In the genomic region with DNA sequence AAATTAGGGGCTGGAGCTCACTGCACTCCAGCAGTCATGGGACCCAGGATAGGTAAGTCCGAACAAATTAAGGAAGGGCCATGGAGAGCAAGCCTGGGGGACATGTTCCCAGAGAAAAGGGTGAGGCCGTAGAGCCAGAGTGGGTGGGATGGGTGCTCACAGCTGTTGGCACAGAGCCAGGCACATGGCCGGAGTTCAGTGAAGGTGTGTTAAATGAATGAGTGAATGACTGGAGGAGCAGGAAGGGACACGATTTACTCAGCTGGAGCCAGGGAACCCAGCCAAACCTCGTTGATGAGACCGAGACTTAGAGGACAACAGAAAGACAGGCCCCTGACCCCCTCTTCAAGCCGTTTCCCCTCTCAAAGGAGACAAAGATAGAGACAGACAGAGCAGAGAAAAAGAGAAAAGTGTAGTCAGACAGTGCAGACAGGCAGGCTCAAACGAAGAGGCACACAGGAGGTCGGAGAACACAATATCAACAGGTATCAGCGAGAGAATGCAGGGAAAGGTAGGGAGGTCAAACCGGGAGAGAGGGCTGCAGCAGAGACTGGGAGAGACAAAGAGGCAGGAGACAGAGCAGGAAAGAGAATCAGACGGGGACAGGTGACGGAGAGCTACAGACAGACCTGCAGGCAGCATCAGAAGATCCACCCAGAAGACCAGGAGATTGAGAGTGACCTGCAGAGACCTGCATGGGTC, we compare ENCODE assay signal across 15 cellular contexts. TPM values are rescaled to one million over a fixed set of nuclear protein-coding genes. Genes with fewer than 3 reads are reported as not detected.
DNase-seq lines count a peak whose midpoint lies in the region; ATAC-seq, FAIRE-seq and TF ChIP-seq lines count a peak whose summit lies in the region.
"Had no signal": no experiment of that assay in that cellular context is flagged by ENCODE, and none has a peak within 500 bp of the region (broad histone marks: within the 10 kb centered on the region; RNA-seq: fewer than 3 reads in every experiment).

No MANE protein-coding gene starts in this region.

- POLR2A ChIA-PET in K562 (lab: Yijun Ruan, JAX) (interaction anchor here (0.9 to 1.2 kb wide), 3 partner anchors 10 to 124 kb away, joined by 3 to 4 read pairs (median 3); no protein-coding TSS in a partner anchor), HepG2 (lab: Yijun Ruan, JAX) (interaction anchor here (1.0 to 9.8 kb wide), 7 partner anchors 8 to 163 kb away, joined by 3 to 174 read pairs (median 12); a partner anchor contains a TSS)

- CTCF ChIA-PET in K562 (lab: Yijun Ruan, JAX; ENCODE audit: low intra/inter-chr PET ratio) (no interaction called here), HepG2 (lab: Yijun Ruan, JAX; ENCODE audit: low intra/inter-chr PET ratio, low total read pairs) (no interaction called here)

- in situ Hi-C loops in K562 (cut with MboI) (no loop called here), HepG2 (cut with HindIII; ENCODE audit: extremely low pct_ligation_motif_present, low pct_unique_long_range_greater_than_20kb) (no loop called here), KBM-7 (cut with MboI; ENCODE audit: low pct_unique_long_range_greater_than_20kb, low sequenced_read_pairs) (no loop called here)

- no peaks in the 10 kb centered on the region for H3K9me3 ChIP-seq in K562 (replicated peaks; ENCODE audit: control insufficient read depth, insufficient read depth, low read depth, low read length)
- H3K9me3 ChIP-seq in HepG2 (ENCODE audit: low read length) = no peaks in the 10 kb centered on the region
- H3K9me3 ChIP-seq in spleen = no peaks in the 10 kb centered on the region
- H3K9me3 ChIP-seq: HAP-1 had no signal

- no peak overlapping the region for H3K27ac ChIP-seq in K562 (ENCODE audit: extremely low read depth, low read depth, low read length)
- peak overlapping the region; percentile 73 for H3K27ac ChIP-seq in HepG2 (ENCODE audit: extremely low read length, insufficient read depth, low read length)
- H3K27ac ChIP-seq in spleen = peak overlapping the region in 4 of 8 donors; percentile 48 to 66 (median 57)

- H4K20me1 ChIP-seq in K562 (replicated peaks; ENCODE audit: control insufficient read depth, insufficient read depth, low read length) (no peaks in the 10 kb centered on the region), HepG2 (ENCODE audit: insufficient read depth, low read length) (no peaks in the 10 kb centered on the region)

- ATAC-seq in K562 = no peak
- ATAC-seq in HepG2 = peak; percentile 17
- no peak for ATAC-seq in omental fat pad (ENCODE audit: low FRiP score)
- ATAC-seq in HG02759 (IDR thresholded peaks at IDR 0.05; ENCODE audit: unreplicated experiment) = no peak

- no peaks in the 10 kb centered on the region for H3K9me1 ChIP-seq in K562 (ENCODE audit: control insufficient read depth, insufficient read depth, low read length)

- no peak overlapping the region for H3K9ac ChIP-seq in K562 (ENCODE audit: insufficient read depth in 1 of 2, low read depth in 2 of 2, low read length in 2 of 2)
- H3K9ac ChIP-seq in HepG2 (ENCODE audit: insufficient read depth, low read depth, low read length) = peak overlapping the region; percentile 61

- 27% methylated on average over 13 of the region's 13 CpGs for WGBS in K562 (ENCODE audit: insufficient coverage, low coverage, missing lambda C conversion rate)
- WGBS in HepG2 (ENCODE audit: low lambda C conversion rate) = 26% methylated on average over 13 of the region's 13 CpGs
- WGBS in spleen, 5 donors = 67 to 82% (median 74%) methylated on average over 13 of the region's 13 CpGs

- no peak for TF ChIP-seq EP300 in K562 (IDR thresholded peaks at IDR 0.05; ENCODE audit: low read length)
- TF ChIP-seq EP300 in HepG2 (IDR thresholded peaks at IDR 0.05; ENCODE audit: low read depth in 2 of 2, low read length in 2 of 2) = no peak
- TF ChIP-seq EP300 in HepG2 (CRISPR knock-in tag; IDR thresholded peaks at IDR 0.05; ENCODE audit: borderline replicate concordance) = no peak

- TF ChIP-seq RAD21 in K562 (CRISPR knock-in tag; conservative IDR thresholded peaks at IDR 0.05 in 1 of 2, IDR thresholded peaks at IDR 0.05 in 1 of 2) (no peak), HepG2 (CRISPR knock-in tag; IDR thresholded peaks at IDR 0.05) (no peak)

- H3K27me3 ChIP-seq in K562 (ENCODE audit: control insufficient read depth in 2 of 2, insufficient read depth in 2 of 2, low read length in 2 of 2) (no peaks in the 10 kb centered on the region), HepG2 (ENCODE audit: control insufficient read depth in 1 of 2, insufficient read depth in 2 of 2, low read length in 2 of 2) (no peaks in the 10 kb centered on the region), spleen (replicated peaks in 1 of 7) (no peaks in the 10 kb centered on the region)

- H2AFZ ChIP-seq in K562 (ENCODE audit: low read depth, low read length) (no peak overlapping the region), HepG2 (ENCODE audit: low read length) (peak overlapping the region; percentile 16)

- BruUV-seq in K562 (replicated peaks; lab: Mats Ljungman, UMichigan) (no TSS peak), HepG2 (replicated peaks; lab: Mats Ljungman, UMichigan) (TSS peak; percentile 38)

- TF ChIP-seq POLR2A in K562 (conservative IDR thresholded peaks at IDR 0.05) (no peak), HepG2 (IDR thresholded peaks at IDR 0.05; ENCODE audit: insufficient read depth in 1 of 2, low read depth in 2 of 2, low read length in 2 of 2) (no peak), spleen (IDR thresholded peaks at IDR 0.05) (no peak)

- no peak for TF ChIP-seq CTCF in K562 (IDR thresholded peaks at IDR 0.05 in 2 of 3, conservative IDR thresholded peaks at IDR 0.05 in 1 of 3; ENCODE audit: insufficient read depth in 2 of 3, low read depth in 1 of 3, low read length in 3 of 3)
- no peak for TF ChIP-seq CTCF in HepG2 (CRISPR knock-in tag; IDR thresholded peaks at IDR 0.05)
- TF ChIP-seq CTCF in spleen (IDR thresholded peaks at IDR 0.05 in 8 of 11, conservative IDR thresholded peaks at IDR 0.05 in 3 of 11) = no peak
- TF ChIP-seq CTCF in omental fat pad (IDR thresholded peaks at IDR 0.05) = no peak

- H3K4me3 ChIP-seq in K562 (no peak overlapping the region), HepG2 (replicated peaks in 1 of 3; ENCODE audit: insufficient read depth in 1 of 3, low read depth in 2 of 3, low read length in 3 of 3) (peak overlapping the region; percentile 28 to 60 (median 39)), spleen (peak overlapping the region; percentile 13 to 64 (median 26))
- H3K4me3 ChIP-seq: HAP-1 had no signal

- intact Hi-C loops in K562 (cut with micrococcal nuclease) = no loop called here
- intact Hi-C loops in HepG2 (cut with micrococcal nuclease; ENCODE audit: unreplicated experiment) = no loop called here
- intact Hi-C loops in spleen (cut with DNase I; ENCODE audit: low total_unique reads) = no loop called here

- peak; percentile 44 for DNase-seq in NCI-H1092 (lab: John Stamatoyannopoulos, UW)
- no peak for DNase-seq in K562 (ENCODE audit: extremely low read depth in 1 of 4, low spot score in 3 of 4)
- no peak for DNase-seq in HepG2 (ENCODE audit: low spot score)
- no peak for DNase-seq in spleen
- no peak for DNase-seq in omental fat pad (ENCODE audit: low spot score)
- no peak for DNase-seq in KBM-7
- DNase-seq in NCI-H2107 treated with DMSO at 0.1 percent for 48 hours (lab: John Stamatoyannopoulos, UW; ENCODE audit: unreplicated experiment) = no peak
- DNase-seq: CD4-positive, alpha-beta memory T cell; NCI-H1436; SW 1271 had no signal

- H3K36me3 ChIP-seq in K562 (ENCODE audit: control insufficient read depth, insufficient read depth, low read length) (no peaks in the 10 kb centered on the region), HepG2 (replicated peaks in 1 of 2; ENCODE audit: control insufficient read depth in 1 of 2, insufficient read depth in 2 of 2, low read length in 2 of 2) (no peaks in the 10 kb centered on the region), spleen (no peaks in the 10 kb centered on the region)
- H3K36me3 ChIP-seq: HAP-1 had no signal

- peaks cover 11 to 14% of the 10 kb centered on the region in 2 experiments; a peak in 4 of 5 replicates for H3K4me1 ChIP-seq in K562 (replicated peaks in 1 of 2; ENCODE audit: control insufficient read depth in 2 of 2, insufficient read depth in 2 of 2, low read length in 2 of 2)
- peaks cover 99% of the 10 kb centered on the region for H3K4me1 ChIP-seq in HepG2 (ENCODE audit: insufficient read depth, low read length)
- H3K4me1 ChIP-seq in spleen = peaks cover 0 to 48% (median 11%) of the 10 kb centered on the region in 6 donors
- H3K4me1 ChIP-seq: HAP-1 had no signal

- no peaks in the 10 kb centered on the region for H3K79me2 ChIP-seq in K562 (ENCODE audit: control insufficient read depth, insufficient read depth, low read length)
- peaks cover 12% of the 10 kb centered on the region for H3K79me2 ChIP-seq in HepG2 (ENCODE audit: insufficient read depth, low read length)

- H3K4me2 ChIP-seq in K562 (ENCODE audit: insufficient read depth, low read length) = no peak overlapping the region
- peak overlapping the region; percentile 77 for H3K4me2 ChIP-seq in HepG2 (ENCODE audit: low read depth, low read length)

- FAIRE-seq in K562 (lab: Jason Lieb, UNC) = no peak
- FAIRE-seq in HepG2 (lab: Jason Lieb, UNC) = no peak
- FAIRE-seq: astrocyte had no signal

RNA-seq across cellular contexts. Expression of a gene that starts 0.6 kb away (rescaled TPM):
- total RNA-seq in K562 (2011; cell fraction: chromatin; rRNA removed; ENCODE audit: low replicate concordance) = 25.3 and 26.7 TPM in 2 replicates
- total RNA-seq in K562 (2011; cell fraction: nucleolus; rRNA removed) = 13.2 and 14.5 TPM in 2 replicates
- total RNA-seq in K562 (2011; cell fraction: nucleoplasm; rRNA removed) = 14.8 and 19.4 TPM in 2 replicates
- total RNA-seq in K562 (2014; rRNA removed) = 6.2 and 7.5 TPM in 2 replicates
- total RNA-seq in K562 (2014; rRNA removed; fragmentation: Illumina TruSeq; extraction: Trizol) = 8.5 and 9.2 TPM in 2 replicates
- total RNA-seq in K562 (2015; rRNA removed; fragmentation: Illumina TruSeq; extraction: Trizol) = 13.8 and 14.7 TPM in 2 replicates
- 11.6 and 13.1 TPM in 2 replicates for total RNA-seq in K562 (2021)
- 2.8 and 4.7 TPM in 2 replicates for polyA plus RNA-seq in K562 (2011; rRNA removed)
- 1.4 and 4.9 TPM in 2 replicates for polyA plus RNA-seq in K562 (2011; cell fraction: cytosol; rRNA removed)
- 5.4 and 17.4 TPM in 2 replicates for polyA plus RNA-seq in K562 (2011; cell fraction: nucleus; rRNA removed)
- 17.0 and 18.1 TPM in 2 replicates for polyA plus RNA-seq in K562 (2012)
- 11.3 and 12.3 TPM in 2 replicates for polyA plus RNA-seq in K562 (2014; fragmentation: Illumina TruSeq; extraction: Trizol)
- 1 to 10 TPM in 1 of 2 experiments, under 1 TPM in 1; 0.70 to 1.8 TPM for polyA plus RNA-seq in K562 (2014; fragmentation: Nextera tagmentation; extraction: Ambion mirVana)
- 7.6 and 12.9 TPM in 2 replicates for polyA plus RNA-seq in K562 (2014; rRNA removed)
- 4.3 and 5.0 TPM in 2 replicates for polyA minus RNA-seq in K562 (2011; rRNA and poly(A)+ RNA removed)
- polyA minus RNA-seq in K562 (2011; cell fraction: cytosol; rRNA and poly(A)+ RNA removed) = 3.2 and 5.4 TPM in 2 replicates
- 7.4 and 8.1 TPM in 2 replicates for polyA minus RNA-seq in K562 (2011; cell fraction: nucleus; rRNA and poly(A)+ RNA removed)
- 7.6 and 15.3 TPM in 2 replicates for total RNA-seq in HepG2 (2016; rRNA removed; fragmentation: Illumina TruSeq; extraction: Trizol)
- 3.0 and 3.2 TPM in 2 replicates for total RNA-seq in HepG2 (2016; cell fraction: cytosol; rRNA removed; fragmentation: Illumina TruSeq; extraction: Trizol; ENCODE audit: low read depth)
- 6.7 and 16.4 TPM in 2 replicates for total RNA-seq in HepG2 (2016; cell fraction: insoluble cytoplasmic fraction; rRNA removed; fragmentation: Illumina TruSeq; extraction: Trizol)
- total RNA-seq in HepG2 (2016; cell fraction: membrane; rRNA removed; fragmentation: Illumina TruSeq; extraction: Trizol) = 6.2 TPM in 2 replicates
- total RNA-seq in HepG2 (2016; cell fraction: nucleus; rRNA removed; fragmentation: Illumina TruSeq; extraction: Trizol) = 24.2 and 24.5 TPM in 2 replicates
- polyA plus RNA-seq in HepG2 (2011; rRNA removed) = 19.8 and 29.6 TPM in 2 replicates
- 15.0 and 15.3 TPM in 2 replicates for polyA plus RNA-seq in HepG2 (2011; cell fraction: cytosol; rRNA removed)
- polyA plus RNA-seq in HepG2 (2011; cell fraction: nucleus; rRNA removed) = 80.8 and 94.5 TPM in 2 replicates
- polyA plus RNA-seq in HepG2 (2012) = 21.7 and 35.0 TPM in 2 replicates
- 0.64 and 1.2 TPM in 2 replicates for polyA plus RNA-seq in HepG2 (2016; cell fraction: cytosol; fragmentation: Illumina TruSeq; extraction: Trizol; ENCODE audit: low read depth)
- 4.1 and 5.6 TPM in 2 replicates for polyA plus RNA-seq in HepG2 (2016; cell fraction: insoluble cytoplasmic fraction; fragmentation: Illumina TruSeq; extraction: Trizol; ENCODE audit: low read depth)
- 2.4 and 2.9 TPM in 2 replicates for polyA plus RNA-seq in HepG2 (2016; cell fraction: membrane; fragmentation: Illumina TruSeq; extraction: Trizol; ENCODE audit: low read depth)
- polyA plus RNA-seq in HepG2 (2016; cell fraction: nucleus; fragmentation: Illumina TruSeq; extraction: Trizol; ENCODE audit: insufficient read depth, low read depth) = 31.9 and 32.0 TPM in 2 replicates
- 0.09 and 55.4 TPM in 2 replicates for polyA minus RNA-seq in HepG2 (2011; rRNA and poly(A)+ RNA removed; ENCODE audit: low replicate concordance)
- polyA minus RNA-seq in HepG2 (2011; cell fraction: cytosol; rRNA and poly(A)+ RNA removed) = 11.1 and 12.3 TPM in 2 replicates
- 33.2 and 42.0 TPM in 2 replicates for polyA minus RNA-seq in HepG2 (2011; cell fraction: nucleus; rRNA and poly(A)+ RNA removed)
- 100 to 1,000 TPM in 5 of 7 donors, 10 to 100 TPM in 2; 75.1 to 307 (median 181) TPM for total RNA-seq in spleen
- polyA plus RNA-seq in spleen = 10 to 100 TPM; 10.2 to 18.4 (median 14.4) TPM
- 100 to 1,000 TPM in 2 of 4 donors, 10 to 100 TPM in 2; 51.5 to 151 (median 106) TPM for total RNA-seq in omental fat pad
- total RNA-seq: activated T-helper 1 cell treated with anti-CD3 and anti-CD28 coated beads, Interleukin-12 subunit alpha, Interleukin-12 subunit beta, Interleukin-2, Interleukin-4 antibody, amounts not matched to agents 30 ng/mL and 10 ng/mL and 1 ng/mL, durations not matched to agents 14 hours and 24 hours and 36 hours; mesothelial cell of epicardium had no signal
- polyA plus RNA-seq: CD4-positive, alpha-beta memory T cell had no signal

RNA-seq across cellular contexts. Expression of a gene that starts 54.8 kb away (rescaled TPM):
- 10.3 and 25.0 TPM in 2 replicates for total RNA-seq in K562 (2011; cell fraction: chromatin; rRNA removed; ENCODE audit: low replicate concordance)
- total RNA-seq in K562 (2011; cell fraction: nucleolus; rRNA removed) = 3.0 and 4.3 TPM in 2 replicates
- total RNA-seq in K562 (2011; cell fraction: nucleoplasm; rRNA removed) = 25.1 and 45.6 TPM in 2 replicates
- 0.86 and 0.90 TPM in 2 replicates for total RNA-seq in K562 (2014; rRNA removed)
- total RNA-seq in K562 (2014; rRNA removed; fragmentation: Illumina TruSeq; extraction: Trizol) = 2.3 and 2.8 TPM in 2 replicates
- total RNA-seq in K562 (2015; rRNA removed; fragmentation: Illumina TruSeq; extraction: Trizol) = 2.2 and 2.4 TPM in 2 replicates
- 1.6 and 2.3 TPM in 2 replicates for total RNA-seq in K562 (2021)
- polyA plus RNA-seq in K562 (2011; rRNA removed) = 1.8 and 1.9 TPM in 2 replicates
- polyA plus RNA-seq in K562 (2011; cell fraction: cytosol; rRNA removed) = 1.7 and 3.0 TPM in 2 replicates
- polyA plus RNA-seq in K562 (2011; cell fraction: nucleus; rRNA removed) = 4.8 and 11.5 TPM in 2 replicates
- polyA plus RNA-seq in K562 (2012) = 2.0 and 2.5 TPM in 2 replicates
- polyA plus RNA-seq in K562 (2014; fragmentation: Illumina TruSeq; extraction: Trizol) = 3.0 and 3.1 TPM in 2 replicates
- 1 to 10 TPM; 1.7 to 2.0 TPM for polyA plus RNA-seq in K562 (2014; fragmentation: Nextera tagmentation; extraction: Ambion mirVana)
- 1.5 and 1.9 TPM in 2 replicates for polyA plus RNA-seq in K562 (2014; rRNA removed)
- polyA minus RNA-seq in K562 (2011; rRNA and poly(A)+ RNA removed) = 4.9 and 9.8 TPM in 2 replicates
- 0.36 and 1.5 TPM in 2 replicates for polyA minus RNA-seq in K562 (2011; cell fraction: cytosol; rRNA and poly(A)+ RNA removed)
- polyA minus RNA-seq in K562 (2011; cell fraction: nucleus; rRNA and poly(A)+ RNA removed) = 3.2 and 5.7 TPM in 2 replicates
- not detected in 2 replicates for total RNA-seq in HepG2 (2016; rRNA removed; fragmentation: Illumina TruSeq; extraction: Trizol)
- not detected in 2 replicates for total RNA-seq in HepG2 (2016; cell fraction: cytosol; rRNA removed; fragmentation: Illumina TruSeq; extraction: Trizol; ENCODE audit: low read depth)
- total RNA-seq in HepG2 (2016; cell fraction: insoluble cytoplasmic fraction; rRNA removed; fragmentation: Illumina TruSeq; extraction: Trizol) = not detected in 2 replicates
- total RNA-seq in HepG2 (2016; cell fraction: membrane; rRNA removed; fragmentation: Illumina TruSeq; extraction: Trizol) = not detected in 2 replicates
- not detected in 2 replicates for total RNA-seq in HepG2 (2016; cell fraction: nucleus; rRNA removed; fragmentation: Illumina TruSeq; extraction: Trizol)
- polyA plus RNA-seq in HepG2 (2011; rRNA removed) = not detected in 2 replicates
- not detected in 2 replicates for polyA plus RNA-seq in HepG2 (2011; cell fraction: cytosol; rRNA removed)
- not detected in 2 replicates for polyA plus RNA-seq in HepG2 (2011; cell fraction: nucleus; rRNA removed)
- not detected in 2 replicates for polyA plus RNA-seq in HepG2 (2012)
- polyA plus RNA-seq in HepG2 (2016; cell fraction: cytosol; fragmentation: Illumina TruSeq; extraction: Trizol; ENCODE audit: low read depth) = not detected in 2 replicates
- polyA plus RNA-seq in HepG2 (2016; cell fraction: insoluble cytoplasmic fraction; fragmentation: Illumina TruSeq; extraction: Trizol; ENCODE audit: low read depth) = not detected in 2 replicates
- not detected in 2 replicates for polyA plus RNA-seq in HepG2 (2016; cell fraction: membrane; fragmentation: Illumina TruSeq; extraction: Trizol; ENCODE audit: low read depth)
- not detected in 2 replicates for polyA plus RNA-seq in HepG2 (2016; cell fraction: nucleus; fragmentation: Illumina TruSeq; extraction: Trizol; ENCODE audit: insufficient read depth, low read depth)
- polyA minus RNA-seq in HepG2 (2011; rRNA and poly(A)+ RNA removed; ENCODE audit: low replicate concordance) = not detected in 2 replicates
- not detected in 2 replicates for polyA minus RNA-seq in HepG2 (2011; cell fraction: cytosol; rRNA and poly(A)+ RNA removed)
- polyA minus RNA-seq in HepG2 (2011; cell fraction: nucleus; rRNA and poly(A)+ RNA removed) = not detected in 2 replicates
- total RNA-seq in spleen = not detected
- polyA plus RNA-seq in spleen = not detected
- not detected for total RNA-seq in omental fat pad
- total RNA-seq: activated T-helper 1 cell treated with anti-CD3 and anti-CD28 coated beads, Interleukin-12 subunit alpha, Interleukin-12 subunit beta, Interleukin-2, Interleukin-4 antibody, amounts not matched to agents 30 ng/mL and 10 ng/mL and 1 ng/mL, durations not matched to agents 14 hours and 24 hours and 36 hours; astrocyte; CD4-positive, alpha-beta memory T cell; mesothelial cell of epicardium had no signal
- polyA plus RNA-seq: CD4-positive, alpha-beta memory T cell had no signal
